ENCODE assay signal across 2 cellular contexts in genomic region chr16:29810699-29811169, GRCh38.
TF ChIP-seq lines count a peak whose summit lies in the region.

No MANE protein-coding gene starts in this region.

TF ChIP-seq in SK-N-SH, 30 proteins besides CTCF, POLR2A, EP300 and RAD21:
- no peak for TF ChIP-seq SMC3 (IDR thresholded peaks at IDR 0.05; ENCODE audit: low read depth, low read length)
- TF ChIP-seq POLR2AphosphoS5 (IDR thresholded peaks at IDR 0.05; ENCODE audit: low read depth, low read length): no peak
- TF ChIP-seq NFIC (IDR thresholded peaks at IDR 0.05; ENCODE audit: borderline replicate concordance): no peak

TF ChIP-seq in SK-N-SH treated with all-trans-retinoic acid at 6 μM for 48 hours, 23 proteins besides CTCF, POLR2A, EP300 and RAD21:
- no peak for TF ChIP-seq ZFP30 (CRISPR knock-in tag; IDR thresholded peaks at IDR 0.05)
- TF ChIP-seq TSHZ2 (CRISPR knock-in tag; IDR thresholded peaks at IDR 0.05): no peak
- TF ChIP-seq BACH2 (CRISPR knock-in tag; IDR thresholded peaks at IDR 0.05; ENCODE audit: borderline replicate concordance): no peak
- no peak for TF ChIP-seq ISL1 (CRISPR knock-in tag; IDR thresholded peaks at IDR 0.05)
- no peak for TF ChIP-seq ZNF565 (CRISPR knock-in tag; conservative IDR thresholded peaks at IDR 0.05; ENCODE audit: low read depth)
- TF ChIP-seq GLIS3 (CRISPR knock-in tag; IDR thresholded peaks at IDR 0.05): no peak
- no peak for TF ChIP-seq ESRRG (CRISPR knock-in tag; IDR thresholded peaks at IDR 0.05)
- TF ChIP-seq CSRNP3 (CRISPR knock-in tag; IDR thresholded peaks at IDR 0.05): no peak
- no peak for TF ChIP-seq TOX (CRISPR knock-in tag; IDR thresholded peaks at IDR 0.05; ENCODE audit: borderline replicate concordance)
- no peak for TF ChIP-seq RARB (CRISPR knock-in tag; IDR thresholded peaks at IDR 0.05)
- TF ChIP-seq CREB5 (CRISPR knock-in tag; IDR thresholded peaks at IDR 0.05; ENCODE audit: low read depth): no peak
- TF ChIP-seq OSR1 (CRISPR knock-in tag; IDR thresholded peaks at IDR 0.05): no peak
- TF ChIP-seq ARNTL (CRISPR knock-in tag; IDR thresholded peaks at IDR 0.05; ENCODE audit: borderline replicate concordance, low read depth): no peak
- no peak for TF ChIP-seq ZNF70 (CRISPR knock-in tag; IDR thresholded peaks at IDR 0.05)
- TF ChIP-seq PATZ1 (CRISPR knock-in tag; IDR thresholded peaks at IDR 0.05; ENCODE audit: borderline replicate concordance): no peak
- TF ChIP-seq ZNF8 (CRISPR knock-in tag; IDR thresholded peaks at IDR 0.05): no peak
- TF ChIP-seq CSDC2 (CRISPR knock-in tag; IDR thresholded peaks at IDR 0.05): no peak
TF ChIP-seq in SK-N-SH treated with all-trans-retinoic acid at 6 μM for 48 hours: peak in this region for 0.
